In genomic region chr9:35918780-35919179, GRCh38 we compare ENCODE assay signal across 1 cellular context.
TF ChIP-seq lines count a peak whose summit lies in the region.

No MANE protein-coding gene starts in this region.

TF ChIP-seq in K562, 482 proteins besides CTCF, POLR2A, EP300 and RAD21 (continued from another document and continues in another):
- TF ChIP-seq GATA2 (CRISPR knock-in tag; IDR thresholded peaks at IDR 0.05) (no peak), ZNF121 (CRISPR knock-in tag; conservative IDR thresholded peaks at IDR 0.05) (no peak), STAT5A (IDR thresholded peaks at IDR 0.05; ENCODE audit: borderline replicate concordance, low read length) (peak; percentile 64), PCBP2 (IDR thresholded peaks at IDR 0.05; ENCODE audit: low read depth, low read length, poor library complexity, severe bottlenecking) (no peak), E2F5 (CRISPR knock-in tag; IDR thresholded peaks at IDR 0.05) (no peak), ZNF764 (CRISPR knock-in tag; IDR thresholded peaks at IDR 0.05; ENCODE audit: low read depth) (no peak), ZNF507 (tag; conservative IDR thresholded peaks at IDR 0.05) (no peak), LEF1 (IDR thresholded peaks at IDR 0.05) (no peak), CREB3L1 (IDR thresholded peaks at IDR 0.05; ENCODE audit: borderline replicate concordance, low read depth) (no peak), ZHX1 (conservative IDR thresholded peaks at IDR 0.05; ENCODE audit: low read length) (no peak), CHD2 (IDR thresholded peaks at IDR 0.05; ENCODE audit: low read depth, low read length) (no peak), SIX5 (IDR thresholded peaks at IDR 0.05; ENCODE audit: borderline replicate concordance in 1 of 2, insufficient read depth in 1 of 2, low read depth in 1 of 2, low read length in 2 of 2) (no peak), CBX2 (IDR thresholded peaks at IDR 0.05; ENCODE audit: insufficient read depth, low read length, poor library complexity, severe bottlenecking) (no peak), FUS (optimal IDR thresholded peaks at IDR 0.05; ENCODE audit: low read depth, low read length) (no peak), E2F8 (IDR thresholded peaks at IDR 0.05; ENCODE audit: low read depth, partially characterized antibody) (no peak), MAFG (tag; conservative IDR thresholded peaks at IDR 0.05) (no peak), SUPT5H (IDR thresholded peaks at IDR 0.05) (no peak), ZNF224 (CRISPR knock-in tag; IDR thresholded peaks at IDR 0.05) (no peak), GTF2A2 (tag; IDR thresholded peaks at IDR 0.05) (no peak), ZNF232 (CRISPR knock-in tag; IDR thresholded peaks at IDR 0.05) (no peak), RFX5 (IDR thresholded peaks at IDR 0.05; ENCODE audit: low read depth, low read length) (no peak), ARID2 (IDR thresholded peaks at IDR 0.05) (no peak), ZNF639 (CRISPR knock-in tag; conservative IDR thresholded peaks at IDR 0.05 in 1 of 2, IDR thresholded peaks at IDR 0.05 in 1 of 2) (peak in 1 of 2 experiments; percentile 22; a peak in 1 of 4 replicates), ZNF644 (tag; IDR thresholded peaks at IDR 0.05; ENCODE audit: low read depth) (no peak), DDX20 (tag; IDR thresholded peaks at IDR 0.05; ENCODE audit: low read depth) (no peak), SOX6 (IDR thresholded peaks at IDR 0.05) (no peak), GATAD2A (IDR thresholded peaks at IDR 0.05) (no peak), ZNF592 (IDR thresholded peaks at IDR 0.05) (peak; percentile 76; the same call in 1 of the 2 replicates), CREB1 (IDR thresholded peaks at IDR 0.05) (0 out of 2 replicates have a peak, but pooled peaks have one; percentile 21), CREB1 (CRISPR knock-in tag; IDR thresholded peaks at IDR 0.05) (no peak), ZNF583 (CRISPR knock-in tag; IDR thresholded peaks at IDR 0.05) (no peak), DPF2 (IDR thresholded peaks at IDR 0.05) (peak; percentile 63; the same call in 1 of the 2 replicates), SMC3 (conservative IDR thresholded peaks at IDR 0.05; ENCODE audit: insufficient read depth, low read depth, low read length) (no peak), CREB3 (tag; conservative IDR thresholded peaks at IDR 0.05; ENCODE audit: low read depth) (no peak), CAMTA2 (CRISPR knock-in tag; conservative IDR thresholded peaks at IDR 0.05) (no peak), KLF6 (CRISPR knock-in tag; IDR thresholded peaks at IDR 0.05; ENCODE audit: borderline replicate concordance) (no peak), ARNT (IDR thresholded peaks at IDR 0.05) (no peak), ZBTB12 (CRISPR knock-in tag; IDR thresholded peaks at IDR 0.05) (no peak), ZEB2 (IDR thresholded peaks at IDR 0.05) (no peak), HINFP (tag; conservative IDR thresholded peaks at IDR 0.05; ENCODE audit: low read depth) (no peak), E2F6 (IDR thresholded peaks at IDR 0.05; ENCODE audit: borderline replicate concordance in 1 of 2, extremely low read depth in 1 of 2, insufficient read depth in 1 of 2, insufficient read length in 1 of 2, low read depth in 1 of 2, low read length in 1 of 2, poor library complexity in 1 of 2, severe bottlenecking in 1 of 2) (no peak), POLR2AphosphoS5 (IDR thresholded peaks at IDR 0.05; ENCODE audit: control insufficient read depth, insufficient read depth, low read depth, low read length) (peak; percentile 69; the same call in 1 of the 2 replicates), ZNF398 (CRISPR knock-in tag; IDR thresholded peaks at IDR 0.05) (no peak), ADNP (tag; IDR thresholded peaks at IDR 0.05) (no peak)
